ENCODE assay signal across 1 cellular context in the genomic region with DNA sequence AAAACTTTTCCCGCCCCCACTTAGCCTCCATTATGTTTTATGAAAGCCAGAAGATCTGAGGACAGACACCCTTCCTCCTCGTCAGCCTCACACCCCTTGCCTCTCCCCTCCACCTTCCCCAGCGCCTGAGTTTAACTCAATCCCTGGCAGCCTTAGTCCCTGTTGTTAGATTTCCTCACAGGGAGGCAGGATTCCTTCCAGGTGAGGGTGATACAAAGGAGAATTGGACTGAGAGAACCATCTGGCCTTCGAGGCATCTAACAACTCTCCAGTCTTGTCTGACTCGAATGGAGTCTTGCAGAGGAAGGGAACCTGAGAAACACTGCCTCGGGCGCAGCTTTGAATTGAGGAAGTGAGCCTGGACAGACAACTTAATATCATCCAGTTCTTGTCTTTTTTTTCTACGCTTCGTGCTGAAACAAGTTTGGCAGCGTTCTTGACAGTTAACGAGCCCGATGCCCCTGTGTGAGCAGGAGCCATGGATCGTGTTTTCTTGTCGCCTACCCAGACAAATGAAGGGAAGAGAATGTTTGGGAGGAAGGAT.
A peak's percentile ranks its signal among the peaks of the same experiment; 100 is the strongest.
TF ChIP-seq lines count a peak whose summit lies in the region.

No MANE protein-coding gene starts in this region.

TF ChIP-seq in K562, 482 proteins besides CTCF, POLR2A, EP300 and RAD21 (continued from another document):
- 0 out of 2 replicates have a peak, but pooled peaks have one; percentile 21 for TF ChIP-seq DEAF1 (CRISPR knock-in tag; IDR thresholded peaks at IDR 0.05)
- TF ChIP-seq E2F6 (IDR thresholded peaks at IDR 0.05; ENCODE audit: borderline replicate concordance in 1 of 2, extremely low read depth in 1 of 2, insufficient read depth in 1 of 2, insufficient read length in 1 of 2, low read depth in 1 of 2, low read length in 1 of 2, poor library complexity in 1 of 2, severe bottlenecking in 1 of 2): peak; percentile 14 to 32
- no peak for TF ChIP-seq MTA1 (IDR thresholded peaks at IDR 0.05; ENCODE audit: borderline replicate concordance)
- TF ChIP-seq CBFB (CRISPR knock-in tag; IDR thresholded peaks at IDR 0.05): peak; percentile 50; the same call in 1 of the 2 replicates
